Comparison of ENCODE assay signal across 8 cellular contexts in genomic region chr14:68312884-68313725, GRCh38.
DNase-seq lines count a peak whose midpoint lies in the region; ATAC-seq and TF ChIP-seq lines count a peak whose summit lies in the region.

No MANE protein-coding gene starts in this region.

- peaks cover 23% of the 10 kb centered on the region for H3K4me1 Mint-ChIP-seq in stimulated activated effector memory CD8-positive, alpha-beta T cell treated with anti-CD3 and anti-CD28 coated beads, Interleukin-12 subunit alpha, Interleukin-12 subunit beta, amount 100 ng/mL, for 72 hours
- H3K4me1 Mint-ChIP-seq in CD8-positive, alpha-beta memory T cell: peaks cover 3 to 36% (median 3%) of the 10 kb centered on the region in 3 donors

- no peak for TF ChIP-seq CTCF in uterus (IDR thresholded peaks at IDR 0.05)

- H3K36me3 ChIP-seq in SJCRH30 (no peaks in the 10 kb centered on the region), uterus (no peaks in the 10 kb centered on the region)
- H3K36me3 ChIP-seq in CD8-positive, alpha-beta memory T cell (ENCODE audit: insufficient read depth, low read length): no peaks in the 10 kb centered on the region

- H3K4me1 ChIP-seq in SJCRH30 (peaks cover 22% of the 10 kb centered on the region), uterus (no peaks in the 10 kb centered on the region)
- no peaks in the 10 kb centered on the region for H3K4me1 ChIP-seq in CD8-positive, alpha-beta memory T cell (ENCODE audit: insufficient read depth, low read length)

- H3K9me3 Mint-ChIP-seq in stimulated activated effector memory CD8-positive, alpha-beta T cell treated with anti-CD3 and anti-CD28 coated beads, Interleukin-12 subunit alpha, Interleukin-12 subunit beta, amount 100 ng/mL, for 72 hours: no peaks in the 10 kb centered on the region
- H3K9me3 Mint-ChIP-seq in CD8-positive, alpha-beta memory T cell: no peaks in the 10 kb centered on the region

- H3K36me3 Mint-ChIP-seq in stimulated activated effector memory CD8-positive, alpha-beta T cell treated with anti-CD3 and anti-CD28 coated beads, Interleukin-12 subunit alpha, Interleukin-12 subunit beta, amount 100 ng/mL, for 72 hours: peaks cover 5% of the 10 kb centered on the region
- H3K36me3 Mint-ChIP-seq in CD8-positive, alpha-beta memory T cell: peaks cover 0 to 9% (median 5%) of the 10 kb centered on the region in 3 donors

- CTCF ChIA-PET in CD8-positive, alpha-beta memory T cell (lab: Charles Lee): no interaction called here

- peak; percentile 89 for ATAC-seq in HG02763 (IDR thresholded peaks at IDR 0.05; ENCODE audit: unreplicated experiment)
- peak; percentile 94 for ATAC-seq in stimulated activated effector memory CD8-positive, alpha-beta T cell treated with anti-CD3 and anti-CD28 coated beads, Interleukin-12 subunit alpha, Interleukin-12 subunit beta, amount 100 ng/mL, for 72 hours

- no peaks in the 10 kb centered on the region for H3K9me3 ChIP-seq in SJCRH30 (replicated peaks)
- no peaks in the 10 kb centered on the region for H3K9me3 ChIP-seq in uterus
- H3K9me3 ChIP-seq in CD8-positive, alpha-beta memory T cell (ENCODE audit: low read length): no peaks in the 10 kb centered on the region

- no peak overlapping the region for H3K27ac Mint-ChIP-seq in stimulated activated effector memory CD8-positive, alpha-beta T cell treated with anti-CD3 and anti-CD28 coated beads, Interleukin-12 subunit alpha, Interleukin-12 subunit beta, amount 100 ng/mL, for 72 hours
- no peak overlapping the region for H3K27ac Mint-ChIP-seq in CD8-positive, alpha-beta memory T cell

- POLR2A ChIA-PET in CD8-positive, alpha-beta memory T cell (lab: Charles Lee): no interaction called here

- H3K4me3 Mint-ChIP-seq in stimulated activated effector memory CD8-positive, alpha-beta T cell treated with anti-CD3 and anti-CD28 coated beads, Interleukin-12 subunit alpha, Interleukin-12 subunit beta, amount 100 ng/mL, for 72 hours: no peak overlapping the region
- no peak overlapping the region for H3K4me3 Mint-ChIP-seq in CD8-positive, alpha-beta memory T cell

- DNase-seq in activated T-cell treated with anti-CD3 and anti-CD28 coated beads for 24 hours (ENCODE audit: low read depth) (peak; percentile 11), activated T-cell treated with anti-CD3 and anti-CD28 coated beads for 4 hours (no peak), SJCRH30 (peak; percentile 78 to 81), NCI-H1930 (lab: John Stamatoyannopoulos, UW) (no peak), uterus (no peak)
- no peak for DNase-seq in stimulated activated effector memory CD8-positive, alpha-beta T cell treated with anti-CD3 and anti-CD28 coated beads, Interleukin-12 subunit alpha, Interleukin-12 subunit beta, amount 100 ng/mL, for 72 hours (ENCODE audit: low spot score in 2 of 2)
- DNase-seq in CD8-positive, alpha-beta memory T cell: no peak

- H3K27ac ChIP-seq in SJCRH30 (peak overlapping the region; percentile 80), uterus (no peak overlapping the region)
- no peak overlapping the region for H3K27ac ChIP-seq in CD8-positive, alpha-beta memory T cell (ENCODE audit: low read depth, low read length)

- no peak overlapping the region for H3K4me3 ChIP-seq in SJCRH30
- H3K4me3 ChIP-seq in uterus: no peak overlapping the region
- no peak overlapping the region for H3K4me3 ChIP-seq in CD8-positive, alpha-beta memory T cell (ENCODE audit: low read length)

- H3K27me3 ChIP-seq in SJCRH30 (no peaks in the 10 kb centered on the region), uterus (no peaks in the 10 kb centered on the region)
- no peaks in the 10 kb centered on the region for H3K27me3 ChIP-seq in CD8-positive, alpha-beta memory T cell (ENCODE audit: insufficient read depth, low read length, poor library complexity, severe bottlenecking)

- no peaks in the 10 kb centered on the region for H3K27me3 Mint-ChIP-seq in CD8-positive, alpha-beta memory T cell

- TF ChIP-seq POLR2A in uterus (IDR thresholded peaks at IDR 0.05): no peak

- intact Hi-C loops in uterus (cut with DNase I; ENCODE audit: low total_unique reads): no loop called here

Comparison
In these comparisons a context has a peak if more than half of its experiments do, and no peak if none do; other contexts are left out.
1. DNase-seq: peak in activated T-cell treated with anti-CD3 and anti-CD28 coated beads for 24 hours (single experiment) and SJCRH30 (2 of 2); none in activated T-cell treated with anti-CD3 and anti-CD28 coated beads for 4 hours (single experiment), stimulated activated effector memory CD8-positive, alpha-beta T cell treated with anti-CD3 and anti-CD28 coated beads, Interleukin-12 subunit alpha, Interleukin-12 subunit beta, amount 100 ng/mL, for 72 hours (0 of 2), NCI-H1930 (0 of 2), uterus (0 of 2) and CD8-positive, alpha-beta memory T cell (0 of 5).